Comparison of ENCODE assay signal across 19 cellular contexts in the genomic region with DNA sequence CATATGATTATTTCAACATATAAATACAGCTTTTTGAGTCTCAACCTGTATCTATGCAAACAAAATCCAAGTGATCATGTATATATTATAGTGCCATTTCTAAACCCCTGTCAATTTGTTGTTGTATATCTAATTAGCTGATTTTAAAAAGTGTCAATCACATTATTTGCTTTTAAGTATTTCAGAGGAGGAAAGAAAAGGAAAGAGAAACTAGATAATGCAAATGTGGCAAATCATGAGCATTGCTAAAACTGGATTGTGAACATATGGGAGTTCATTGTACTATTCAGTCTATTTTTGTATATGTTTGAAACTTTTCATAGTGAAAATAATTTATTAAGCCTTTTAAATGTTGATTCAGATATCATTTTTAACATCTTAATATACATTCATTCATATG.
"Had no signal": no experiment of that assay in that cellular context is flagged by ENCODE, and none has a peak within 500 bp of the region (broad histone marks: within the 10 kb centered on the region; RNA-seq: fewer than 3 reads in every experiment).

No MANE protein-coding gene starts in this region.

- H3K27me3 ChIP-seq: cardiac muscle cell, gastroesophageal sphincter, right atrium auricular region, tibial nerve, vagina had no signal

- H3K4me3 ChIP-seq: cardiac muscle cell, gastroesophageal sphincter, right atrium auricular region, tibial nerve, vagina had no signal

- H3K27me3 Mint-ChIP-seq: progenitor cell of endocrine pancreas had no signal

- H3K27ac ChIP-seq: cardiac muscle cell, gastroesophageal sphincter, right atrium auricular region, tibial nerve, vagina had no signal

- H3K4me1 ChIP-seq: gastroesophageal sphincter, right atrium auricular region, tibial nerve, vagina had no signal

- H3K36me3 ChIP-seq: cardiac muscle cell, gastroesophageal sphincter, right atrium auricular region, tibial nerve, vagina had no signal

- ATAC-seq: activated CD8-positive, alpha-beta T cell treated with anti-CD3 and anti-CD28 coated beads, Interleukin-2, amount 10 ng/mL, durations not matched to agents 7 days and 5 days; activated naive CD4-positive, alpha-beta T cell treated with anti-CD3 and anti-CD28 coated beads, Interleukin-2, amount 50 U/mL, for 72 hours; activated T-cell treated with anti-CD3 and anti-CD28 coated beads, Interleukin-2, amount 50 U/mL, for 72 hours; gastroesophageal sphincter; left lobe of liver; WTC11 had no signal

- H3K9me3 Mint-ChIP-seq: WTC11 had no signal

- H3K27ac Mint-ChIP-seq: activated CD8-positive, alpha-beta T cell treated with anti-CD3 and anti-CD28 coated beads, Interleukin-2, amount 10 ng/mL, durations not matched to agents 7 days and 5 days; activated naive CD4-positive, alpha-beta T cell treated with anti-CD3 and anti-CD28 coated beads, Interleukin-2, amount 50 U/mL, for 72 hours; activated T-cell treated with anti-CD3 and anti-CD28 coated beads, Interleukin-2, amount 50 U/mL, for 72 hours; progenitor cell of endocrine pancreas; WTC11 had no signal

- H3K4me3 Mint-ChIP-seq: activated CD8-positive, alpha-beta T cell treated with anti-CD3 and anti-CD28 coated beads, Interleukin-2, amount 10 ng/mL, durations not matched to agents 7 days and 5 days; activated T-cell treated with anti-CD3 and anti-CD28 coated beads, Interleukin-2, amount 50 U/mL, for 72 hours; WTC11 had no signal

- H3K9me3 ChIP-seq: gastroesophageal sphincter, right atrium auricular region, tibial nerve, vagina had no signal

- DNase-seq: activated CD4-positive, alpha-beta T cell treated with anti-CD3 and anti-CD28 coated beads for 48 hours; activated CD8-positive, alpha-beta memory T cell treated with anti-CD3 and anti-CD28 coated beads, Interleukin-2, amount 50 U/mL, for 48 hours; activated CD8-positive, alpha-beta T cell treated with anti-CD3 and anti-CD28 coated beads, Interleukin-2, amount 10 ng/mL, durations not matched to agents 7 days and 5 days; activated gamma-delta T cell; activated T-cell treated with anti-CD3 and anti-CD28 coated beads, Interleukin-2, amount 50 U/mL, for 72 hours; erythroblast; midbrain; stimulated activated CD4-positive, alpha-beta T cell treated with anti-CD3 and anti-CD28 coated beads, Interleukin-15, amount 100 ng/mL, for 24 hours; stimulated activated CD4-positive, alpha-beta T cell treated with anti-CD3 and anti-CD28 coated beads, Interleukin-4, amount 100 ng/mL, for 24 hours; stimulated activated naive CD4-positive, alpha-beta T cell had no signal

- H3K36me3 Mint-ChIP-seq: activated naive CD4-positive, alpha-beta T cell treated with anti-CD3 and anti-CD28 coated beads, Interleukin-2, amount 50 U/mL, for 72 hours; WTC11 had no signal
